ENCODE assay signal across 11 cellular contexts in genomic region chr6:52168351-52168750, GRCh38. TPM values are rescaled to one million over a fixed set of nuclear protein-coding genes. Genes with fewer than 3 reads are reported as not detected.
"Had no signal": no experiment of that assay in that cellular context is flagged by ENCODE, and none has a peak within 500 bp of the region (broad histone marks: within the 10 kb centered on the region; RNA-seq: fewer than 3 reads in every experiment).

No MANE protein-coding gene starts in this region.

RNA-seq across cellular contexts. Expression of gene IL17A, which starts 17.8 kb away (rescaled TPM):
- total RNA-seq: OCI-LY7, PC-3, PC-9, Peyer's patch, Right ventricle myocardium inferior, Right ventricle myocardium superior, SJCRH30, SJSA1, SK-MEL-5, T-cell had no signal
- polyA plus RNA-seq: SK-N-SH had no signal
